ENCODE assay signal across 20 cellular contexts in the genomic region with DNA sequence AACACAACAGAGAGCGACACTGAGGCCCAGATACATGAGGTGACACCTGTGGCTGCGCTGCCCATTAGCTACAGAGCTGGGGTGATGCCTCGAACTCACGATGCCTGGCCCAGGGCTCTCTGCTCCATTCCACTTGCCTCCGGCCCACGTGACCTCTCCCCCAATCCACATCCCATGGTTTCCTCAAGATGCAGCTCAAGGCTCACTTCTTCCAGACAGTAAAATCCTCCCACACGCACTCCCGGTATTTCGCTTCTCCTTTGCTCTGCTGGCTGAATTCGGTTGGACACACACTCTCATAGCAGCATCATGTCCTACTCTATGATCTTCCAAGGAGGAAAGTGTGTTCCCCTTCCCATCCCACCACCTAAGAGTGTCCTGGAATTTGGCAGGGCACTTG.
"Had no signal": no experiment of that assay in that cellular context is flagged by ENCODE, and none has a peak within 500 bp of the region (broad histone marks: within the 10 kb centered on the region; RNA-seq: fewer than 3 reads in every experiment).

No MANE protein-coding gene starts in this region.

- H3K9me3 ChIP-seq: SJSA1 had no signal

- H3K36me3 ChIP-seq: SJSA1 had no signal

- H3K27ac ChIP-seq: SJSA1, SK-N-MC had no signal

- H3K4me3 ChIP-seq: SJSA1, SK-N-MC had no signal

- FAIRE-seq: RCC 7860 had no signal

- DNase-seq: KBM-7, MV-4-11, NCI-H1048, NCI-H1105, NCI-H1417 treated with DMSO at 0.1 percent for 48 hours, NCI-H146, NCI-H1694 treated with DMSO at 0.1 percent for 48 hours, NCI-H1930, NCI-H2081, NCI-H2107, NCI-H2227 treated with DMSO at 0.1 percent for 48 hours, NCI-H524, NCI-H526 treated with DMSO at 0.1 percent for 48 hours, NCI-H774, Right ventricle myocardium superior, RPMI8226, SIG-M5 had no signal

- H3K27me3 ChIP-seq: SJSA1 had no signal
